Comparison of ENCODE assay signal across 7 cellular contexts in genomic region chr9:33140406-33141360, GRCh38. TPM values are rescaled to one million over a fixed set of nuclear protein-coding genes. Genes with fewer than 3 reads are reported as not detected.
A peak's percentile ranks its signal among the peaks of the same experiment; 100 is the strongest.
DNase-seq lines count a peak whose midpoint lies in the region; ATAC-seq and TF ChIP-seq lines count a peak whose summit lies in the region.

No MANE protein-coding gene starts in this region.

- intact Hi-C loops in heart right ventricle (cut with DNase I) = no loop called here

- H3K4me3 ChIP-seq in NB4 (ENCODE audit: low read depth, low read length) = no peak overlapping the region
- peak overlapping the region in 1 of 10 donors; percentile 8 for H3K4me3 ChIP-seq in heart right ventricle

- peak overlapping the region; percentile 41 to 86 (median 70) for H3K27ac ChIP-seq in heart right ventricle

- H3K4me1 Mint-ChIP-seq in stimulated activated memory B cell treated with anti-CD40 and anti-IgM and Interleukin-4, amounts not matched to agents 10 μg/mL and 1 μg/mL and 100 μg/mL, for 72 hours = peaks cover 96% of the 10 kb centered on the region

- H3K36me3 Mint-ChIP-seq in stimulated activated memory B cell treated with anti-CD40 and anti-IgM and Interleukin-4, amounts not matched to agents 10 μg/mL and 1 μg/mL and 100 μg/mL, for 72 hours = peaks cover 30% of the 10 kb centered on the region

- ATAC-seq in GM19025 (IDR thresholded peaks at IDR 0.05; ENCODE audit: low read depth, unreplicated experiment) = peak; percentile 22
- peak in 6 of 8 donors; percentile 11 to 56 (median 36) for ATAC-seq in heart right ventricle
- peak; percentile 86 for ATAC-seq in stimulated activated memory B cell treated with anti-CD40 and anti-IgM and Interleukin-4, amounts not matched to agents 10 μg/mL and 1 μg/mL and 100 μg/mL, for 72 hours

- no peaks in the 10 kb centered on the region for H3K9me3 Mint-ChIP-seq in stimulated activated memory B cell treated with anti-CD40 and anti-IgM and Interleukin-4, amounts not matched to agents 10 μg/mL and 1 μg/mL and 100 μg/mL, for 72 hours

- peaks cover 70 to 100% (median 99%) of the 10 kb centered on the region in 9 donors for H3K4me1 ChIP-seq in heart right ventricle

- no peak for TF ChIP-seq CTCF in NB4 (IDR thresholded peaks at IDR 0.05; ENCODE audit: low read depth, low read length)
- no peak for TF ChIP-seq CTCF in heart right ventricle (IDR thresholded peaks at IDR 0.05)

- no peaks in the 10 kb centered on the region for H3K27me3 Mint-ChIP-seq in stimulated activated memory B cell treated with anti-CD40 and anti-IgM and Interleukin-4, amounts not matched to agents 10 μg/mL and 1 μg/mL and 100 μg/mL, for 72 hours

- H3K27me3 ChIP-seq in heart right ventricle = no peaks in the 10 kb centered on the region

- DNase-seq in NB4 (ENCODE audit: low read depth) (peak; percentile 60), heart right ventricle (no peak), RKO (ENCODE audit: low spot score) (no peak), DMS79 (lab: John Stamatoyannopoulos, UW) (no peak), NCI-H2107 treated with DMSO at 0.1 percent for 48 hours (lab: John Stamatoyannopoulos, UW; ENCODE audit: unreplicated experiment) (no peak)

- H3K36me3 ChIP-seq in heart right ventricle = no peaks in the 10 kb centered on the region

- H3K4me3 Mint-ChIP-seq in stimulated activated memory B cell treated with anti-CD40 and anti-IgM and Interleukin-4, amounts not matched to agents 10 μg/mL and 1 μg/mL and 100 μg/mL, for 72 hours = peak overlapping the region; percentile 63

- WGBS in heart right ventricle, 2 donors = 51 to 55% methylated on average over 9 of the region's 9 CpGs

- H3K27ac Mint-ChIP-seq in stimulated activated memory B cell treated with anti-CD40 and anti-IgM and Interleukin-4, amounts not matched to agents 10 μg/mL and 1 μg/mL and 100 μg/mL, for 72 hours = peak overlapping the region; percentile 82

- TF ChIP-seq POLR2A in NB4 (IDR thresholded peaks at IDR 0.05; ENCODE audit: extremely low read depth, insufficient read length) = no peak

- no peaks in the 10 kb centered on the region for H3K9me3 ChIP-seq in heart right ventricle

RNA-seq across cellular contexts. Expression of gene B4GALT1, which starts 26.5 kb away (rescaled TPM):
- total RNA-seq in heart right ventricle = 100 to 1,000 TPM in 1 of 10 donors, 10 to 100 TPM in 9; 30.0 to 117 (median 43.1) TPM
- polyA plus RNA-seq in heart right ventricle = 10 to 100 TPM; 14.8 to 29.0 TPM

Comparison
In these comparisons a context has a peak if more than half of its experiments do, and no peak if none do; other contexts are left out.
1. ATAC-seq: peak in every context shown above with its lines; median percentile 86 in stimulated activated memory B cell treated with anti-CD40 and anti-IgM and Interleukin-4, amounts not matched to agents 10 μg/mL and 1 μg/mL and 100 μg/mL, for 72 hours; 36 in heart right ventricle; 22 in GM19025.